ENCODE assay signal across 8 cellular contexts in genomic region chr19:43504426-43505185, GRCh38. TPM values are rescaled to one million over a fixed set of nuclear protein-coding genes. Genes with fewer than 3 reads are reported as not detected.
DNase-seq lines count a peak whose midpoint lies in the region; ATAC-seq and TF ChIP-seq lines count a peak whose summit lies in the region.

TSS of gene PHLDB3 (minus strand) at chr19:43504746. CDS start at chr19:43504118, 628 bp downstream.

- in situ Hi-C loops in IMR-90 (cut with MboI; ENCODE audit: low sequenced_read_pairs): no loop called here

- peak within 1 kb of the TSS; percentile 89 for H3K9ac ChIP-seq in IMR-90 (ENCODE audit: low read depth, low read length)
- H3K9ac ChIP-seq in mucosa of rectum (ENCODE audit: low read depth in 1 of 2, low read length in 2 of 2): peak within 1 kb of the TSS; percentile 82 to 84

- H3K14ac ChIP-seq in IMR-90 (replicated peaks; ENCODE audit: low read depth, low read length): peak within 1 kb of the TSS; percentile 73

- no peaks in the 10 kb centered on the region for H3K27me3 ChIP-seq in IMR-90 (ENCODE audit: control insufficient read depth, insufficient read depth, low read length)
- no peaks in the 10 kb centered on the region for H3K27me3 ChIP-seq in mucosa of rectum (ENCODE audit: control insufficient read depth in 2 of 2, insufficient read depth in 2 of 2, low read length in 2 of 2)
- H3K27me3 ChIP-seq in testis: no peaks in the 10 kb centered on the region

- peak; percentile 26 for DNase-seq in CD1c-positive myeloid dendritic cell (ENCODE audit: extremely low spot score)
- DNase-seq in IMR-90: peak; percentile 9
- DNase-seq in WTC11 (ENCODE audit: low spot score): peak; percentile 44
- no peak for DNase-seq in effector memory CD8-positive, alpha-beta T cell
- DNase-seq in testis: peak; percentile 40
- DNase-seq in iPS-NIHi7 (ENCODE audit: extremely low spot score): no peak

- peak within 1 kb of the TSS; percentile 40; the same call in 1 of the 2 replicates for H3K18ac ChIP-seq in IMR-90 (ENCODE audit: low read depth, low read length)

- no peak for TF ChIP-seq CTCF in IMR-90 (conservative IDR thresholded peaks at IDR 0.05; ENCODE audit: low read depth, low read length)
- no peak for TF ChIP-seq CTCF in WTC11 (IDR thresholded peaks at IDR 0.05)
- TF ChIP-seq CTCF in testis (IDR thresholded peaks at IDR 0.05): no peak

- peaks cover 21% of the 10 kb centered on the region for H3K4me1 Mint-ChIP-seq in WTC11
- H3K4me1 Mint-ChIP-seq in effector memory CD8-positive, alpha-beta T cell (ENCODE audit: low read depth in 2 of 2): peaks cover 18 to 25% of the 10 kb centered on the region in 2 donors

- peak within 1 kb of the TSS; percentile 62 for H3K4ac ChIP-seq in IMR-90 (ENCODE audit: low read depth, low read length)

- H3K36me3 ChIP-seq in IMR-90 (ENCODE audit: control insufficient read depth, insufficient read depth, low read length) (peaks cover 11% of the 10 kb centered on the region), mucosa of rectum (ENCODE audit: control insufficient read depth in 2 of 2, insufficient read depth in 2 of 2, low read length in 2 of 2) (peaks cover 18 to 25% of the 10 kb centered on the region in 2 donors), testis (ENCODE audit: low read depth, missing control alignments) (no peaks in the 10 kb centered on the region)

- no peaks in the 10 kb centered on the region for H3K9me3 Mint-ChIP-seq in WTC11
- no peaks in the 10 kb centered on the region for H3K9me3 Mint-ChIP-seq in effector memory CD8-positive, alpha-beta T cell

- peak within 1 kb of the TSS; percentile 55; the same call in 1 of the 2 replicates for H3K56ac ChIP-seq in IMR-90 (ENCODE audit: extremely low read depth, insufficient read depth, low read length)

- no TSS peak for BruUV-seq in IMR-90 (replicated peaks; lab: Mats Ljungman, UMichigan)

- peaks cover 2% of the 10 kb centered on the region; the same call in 1 of the 2 replicates for H3K36me3 Mint-ChIP-seq in WTC11
- H3K36me3 Mint-ChIP-seq in effector memory CD8-positive, alpha-beta T cell (ENCODE audit: insufficient read depth): peaks cover 20% of the 10 kb centered on the region

- H4K8ac ChIP-seq in IMR-90 (ENCODE audit: low read depth in 2 of 2, low read length in 2 of 2): peak within 1 kb of the TSS; percentile 24 to 86; a peak in 3 of 4 replicates

- dilution Hi-C loops in IMR-90 (cut with HindIII; ENCODE audit: low sequenced_read_pairs, unreplicated experiment): no loop called here

- no peak within 1 kb of the TSS; the same call in 1 of the 2 replicates for H2BK120ac ChIP-seq in IMR-90 (ENCODE audit: low read depth, low read length)

- TF ChIP-seq POLR2A in IMR-90 (IDR thresholded peaks at IDR 0.05; ENCODE audit: low read depth, low read length) (no peak), testis (IDR thresholded peaks at IDR 0.05) (no peak)

- WGBS in IMR-90 (ENCODE audit: extremely low coverage in 2 of 2, insufficient read length in 1 of 2), 2 experiments: 0% methylated on average over 7 of the region's 42 CpGs; no CpG with 5 or more reads in 1 of the 2 experiments
- WGBS in testis, 2 donors: 2 to 6% methylated on average over 12 to 42 of the region's 42 CpGs

- H3K79me1 ChIP-seq in IMR-90 (ENCODE audit: low read depth in 1 of 2, low read length in 2 of 2): peaks cover 0 to 16% of the 10 kb centered on the region in 2 experiments; a peak in 3 of 4 replicates

- intact Hi-C loops in IMR-90 (cut with micrococcal nuclease) (no loop called here), testis (cut with DNase I; ENCODE audit: low total_unique reads) (no loop called here)

- H3K27me3 Mint-ChIP-seq in WTC11 (ENCODE audit: low read depth): peaks cover 38% of the 10 kb centered on the region
- no peaks in the 10 kb centered on the region for H3K27me3 Mint-ChIP-seq in effector memory CD8-positive, alpha-beta T cell

- H2AFZ ChIP-seq in IMR-90 (replicated peaks; ENCODE audit: low read length, poor library complexity): peak within 1 kb of the TSS; percentile 96

- ATAC-seq in GM21390 (IDR thresholded peaks at IDR 0.05; ENCODE audit: unreplicated experiment) (peak; percentile 19), IMR-90 (ENCODE audit: low read depth) (peak; percentile 52), WTC11 (peak; percentile 23)
- peak; percentile 36 for ATAC-seq in effector memory CD8-positive, alpha-beta T cell (replicated peaks)

- H3K9me3 ChIP-seq in IMR-90 (ENCODE audit: control insufficient read depth, insufficient read depth, low read length) (no peaks in the 10 kb centered on the region), mucosa of rectum (ENCODE audit: control insufficient read depth in 2 of 2, low read length in 2 of 2) (no peaks in the 10 kb centered on the region), testis (no peaks in the 10 kb centered on the region)

- POLR2A ChIA-PET in IMR-90 (lab: Charles Lee; ENCODE audit: unreplicated experiment) (no interaction called here), WTC11 (lab: Charles Lee) (interaction anchor here (1.0 to 1.8 kb wide), 5 partner anchors 25 to 91 kb away, joined by 3 to 11 read pairs (median 4); partner anchors contain the start of genes IRGQ, LYPD3 and ZNF576)

- peak within 1 kb of the TSS; percentile 82 for H3K27ac ChIP-seq in IMR-90 (ENCODE audit: insufficient read depth, low read length)
- peak within 1 kb of the TSS; percentile 77 to 83 for H3K27ac ChIP-seq in mucosa of rectum (ENCODE audit: low read depth in 2 of 2, low read length in 2 of 2)
- peak within 1 kb of the TSS; percentile 78 to 89 for H3K27ac ChIP-seq in testis

- H3K27ac Mint-ChIP-seq in WTC11: peak within 1 kb of the TSS; percentile 74
- H3K27ac Mint-ChIP-seq in effector memory CD8-positive, alpha-beta T cell: peak within 1 kb of the TSS; percentile 91 to 97

- H2BK5ac ChIP-seq in IMR-90 (ENCODE audit: low read depth, low read length, poor library complexity, severe bottlenecking): peak within 1 kb of the TSS; percentile 44

- peak within 1 kb of the TSS; percentile 7; the same call in 1 of the 2 replicates for H2AK5ac ChIP-seq in IMR-90 (ENCODE audit: low read depth, low read length)

- peak within 1 kb of the TSS; percentile 84 for H2AK9ac ChIP-seq in IMR-90 (replicated peaks; ENCODE audit: low read depth, low read length, poor library complexity)

- H3K4me1 ChIP-seq in IMR-90 (ENCODE audit: control insufficient read depth, insufficient read depth, low read length) (peaks cover 4% of the 10 kb centered on the region; the same call in 1 of the 2 replicates), mucosa of rectum (ENCODE audit: control insufficient read depth in 2 of 2, insufficient read depth in 2 of 2, low read length in 2 of 2) (peaks cover 6 to 8% of the 10 kb centered on the region in 2 donors), testis (peaks cover 11% of the 10 kb centered on the region)

- H4K5ac ChIP-seq in IMR-90 (ENCODE audit: low read depth, low read length): peak within 1 kb of the TSS; percentile 25

- H3K23ac ChIP-seq in IMR-90 (ENCODE audit: low read depth, low read length): peak within 1 kb of the TSS; percentile 25

- no peaks in the 10 kb centered on the region for H4K20me1 ChIP-seq in IMR-90 (ENCODE audit: insufficient read depth, low read length)

- H4K91ac ChIP-seq in IMR-90 (ENCODE audit: insufficient read depth, low read depth, low read length): peak within 1 kb of the TSS; percentile 20; the same call in 1 of the 2 replicates

- TF ChIP-seq RAD21 in IMR-90 (IDR thresholded peaks at IDR 0.05; ENCODE audit: low read length): no peak

- no peak within 1 kb of the TSS; the same call in 2 of the 3 replicates for H2BK15ac ChIP-seq in IMR-90 (ENCODE audit: low read depth, low read length)

- peak within 1 kb of the TSS; percentile 88 for H3K4me3 ChIP-seq in IMR-90 (ENCODE audit: insufficient read depth, low read depth, low read length)
- H3K4me3 ChIP-seq in mucosa of rectum (ENCODE audit: low read length in 2 of 2): peak within 1 kb of the TSS; percentile 74 to 79
- peak within 1 kb of the TSS; percentile 76 to 78 for H3K4me3 ChIP-seq in testis

- no peak within 1 kb of the TSS for H2BK20ac ChIP-seq in IMR-90 (ENCODE audit: low read depth, low read length)

- H3K9me1 ChIP-seq in IMR-90 (ENCODE audit: insufficient read depth, low read length): no peaks in the 10 kb centered on the region

- H3K4me2 ChIP-seq in IMR-90 (ENCODE audit: low read depth, low read length): peak within 1 kb of the TSS; percentile 78

- H3K4me3 Mint-ChIP-seq in WTC11: peak within 1 kb of the TSS; percentile 91
- H3K4me3 Mint-ChIP-seq in effector memory CD8-positive, alpha-beta T cell: peak within 1 kb of the TSS; percentile 96 to 97

- CTCF ChIA-PET in IMR-90 (lab: Yijun Ruan, JAX) (interaction anchor here (1.0 to 2.1 kb wide), 2 partner anchors 15 to 57 kb away, joined by 4 to 9 read pairs; no protein-coding TSS in a partner anchor), WTC11 (lab: Charles Lee) (interaction anchor here (0.8 to 3.5 kb wide), 22 partner anchors 9 to 164 kb away, joined by 3 to 50 read pairs (median 6); partner anchors contain the start of genes ETHE1, IRGQ, ZNF575 and ZNF576)

TF ChIP-seq in IMR-90, 13 proteins besides CTCF, POLR2A, EP300 and RAD21 (continues in another document):
- TF ChIP-seq, protein P1, sequence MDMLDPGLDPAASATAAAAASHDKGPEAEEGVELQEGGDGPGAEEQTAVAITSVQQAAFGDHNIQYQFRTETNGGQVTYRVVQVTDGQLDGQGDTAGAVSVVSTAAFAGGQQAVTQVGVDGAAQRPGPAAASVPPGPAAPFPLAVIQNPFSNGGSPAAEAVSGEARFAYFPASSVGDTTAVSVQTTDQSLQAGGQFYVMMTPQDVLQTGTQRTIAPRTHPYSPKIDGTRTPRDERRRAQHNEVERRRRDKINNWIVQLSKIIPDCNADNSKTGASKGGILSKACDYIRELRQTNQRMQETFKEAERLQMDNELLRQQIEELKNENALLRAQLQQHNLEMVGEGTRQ (IDR thresholded peaks at IDR 0.05; ENCODE audit: low read depth, low read length): no peak
- no peak for TF ChIP-seq FOS (IDR thresholded peaks at IDR 0.05; ENCODE audit: low read depth, low read length)

TF ChIP-seq in WTC11, 78 proteins besides CTCF, POLR2A, EP300 and RAD21 (continues in another document):
- TF ChIP-seq ATF1 (CRISPR knock-in tag; IDR thresholded peaks at IDR 0.05): no peak

RNA-seq across cellular contexts. Expression of gene PHLDB3, which starts in this region (rescaled TPM):
- total RNA-seq in IMR-90 (2012; rRNA removed) (2.9 and 3.3 TPM in 2 replicates), WTC11 (2021) (14.6 to 15.6 TPM (median 14.8 TPM) in 3 replicates), testis (10 to 100 TPM; 27.1 to 28.3 TPM)
- polyA plus RNA-seq in IMR-90 (2012; rRNA removed) (10.6 and 12.4 TPM in 2 replicates), testis (ENCODE audit: insufficient read depth, low read depth, low replicate concordance) (62.2 TPM)
- polyA plus RNA-seq in IMR-90 (2012; cell fraction: cytosol; rRNA removed): 9.0 and 10.1 TPM in 2 replicates
- polyA plus RNA-seq in IMR-90 (2012; cell fraction: nucleus; rRNA removed; ENCODE audit: low replicate concordance): 34.5 and 54.5 TPM in 2 replicates

Comparison
In these comparisons a context has a peak if more than half of its experiments do, and no peak if none do; other contexts are left out.
1. DNase-seq: peak in CD1c-positive myeloid dendritic cell (single experiment), IMR-90 (single experiment), WTC11 (single experiment) and testis (single experiment); none in effector memory CD8-positive, alpha-beta T cell (0 of 3) and iPS-NIHi7 (single experiment).
2. Peak in every context shown above with its lines, with median percentiles within 50 percentile points of each other: ATAC-seq, H3K27ac ChIP-seq and H3K4me3 ChIP-seq.